15 cellular contexts compared by ENCODE assay signal in the genomic region with DNA sequence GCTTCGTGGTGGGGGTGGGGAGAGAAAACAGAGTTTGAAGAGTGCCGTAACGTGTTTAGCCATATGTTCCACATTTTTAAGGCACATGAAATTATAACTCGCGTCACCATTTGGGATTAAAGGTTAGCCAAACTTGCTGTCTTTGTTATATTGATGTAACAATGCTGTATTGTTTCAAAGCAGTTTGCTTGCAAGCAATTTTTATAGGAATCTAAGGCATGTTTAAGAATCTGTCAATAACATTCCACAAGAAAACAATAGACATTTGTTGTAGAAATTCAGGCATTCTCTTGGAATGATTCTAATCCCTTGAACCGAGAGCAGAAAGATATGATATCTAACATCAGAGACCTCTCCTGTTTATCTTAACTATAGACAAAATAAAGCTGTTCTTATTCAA.
DNase-seq lines count a peak whose midpoint lies in the region; ATAC-seq and TF ChIP-seq lines count a peak whose summit lies in the region.
"Had no signal": no experiment of that assay in that cellular context is flagged by ENCODE, and none has a peak within 500 bp of the region (broad histone marks: within the 10 kb centered on the region; RNA-seq: fewer than 3 reads in every experiment).

No MANE protein-coding gene starts in this region.

- H3K9me2 ChIP-seq in GM23338 (ENCODE audit: insufficient read depth) = no peaks in the 10 kb centered on the region

- H3K4me1 Mint-ChIP-seq in GM23338 (peaks cover 54% of the 10 kb centered on the region), progenitor cell of endocrine pancreas (ENCODE audit: low read depth) (peaks cover 52% of the 10 kb centered on the region)
- H3K4me1 Mint-ChIP-seq: IgD-negative memory B cell, natural killer cell had no signal

- peak overlapping the region; percentile 24; the same call in 1 of the 2 replicates for H3K4me2 ChIP-seq in GM23338
- no peak overlapping the region for H3K4me2 ChIP-seq in fibroblast of lung (ENCODE audit: extremely low read depth, insufficient read depth, low read length)

- H3K27me3 ChIP-seq in GM23338 (ENCODE audit: insufficient read depth) = no peaks in the 10 kb centered on the region
- H3K27me3 ChIP-seq in fibroblast of lung (ENCODE audit: control insufficient read depth, insufficient read depth, low read length) = no peaks in the 10 kb centered on the region
- H3K27me3 ChIP-seq: cardiac muscle cell had no signal

- H3K4me3 ChIP-seq in GM23338 = no peak overlapping the region
- no peak overlapping the region for H3K4me3 ChIP-seq in fibroblast of lung (replicated peaks in 1 of 4; ENCODE audit: control extremely low read depth in 1 of 4, insufficient read depth in 1 of 4, low read depth in 3 of 4, low read length in 4 of 4)
- H3K4me3 ChIP-seq: cardiac muscle cell had no signal

- TF ChIP-seq CTCF in GM23338 (conservative IDR thresholded peaks at IDR 0.05; ENCODE audit: low read depth in 2 of 2) = no peak
- TF ChIP-seq CTCF in fibroblast of lung (conservative IDR thresholded peaks at IDR 0.05 in 1 of 2, IDR thresholded peaks at IDR 0.05 in 1 of 2; ENCODE audit: low read depth in 1 of 2, low read length in 2 of 2) = no peak
- TF ChIP-seq CTCF in progenitor cell of endocrine pancreas (IDR thresholded peaks at IDR 0.05; ENCODE audit: unreplicated experiment) = no peak

- H3K27me3 Mint-ChIP-seq in GM23338 (ENCODE audit: insufficient read depth, low read depth, poor library complexity) (no peaks in the 10 kb centered on the region), progenitor cell of endocrine pancreas (no peaks in the 10 kb centered on the region)

- H3K79me2 ChIP-seq in GM23338 (replicated peaks; ENCODE audit: insufficient read depth) (peaks cover 3% of the 10 kb centered on the region; the same call in 1 of the 2 replicates), fibroblast of lung (ENCODE audit: control insufficient read depth, insufficient read depth, low read length) (no peaks in the 10 kb centered on the region)

- H3K36me3 Mint-ChIP-seq in GM23338 (ENCODE audit: low read depth) (peaks cover 55% of the 10 kb centered on the region), progenitor cell of endocrine pancreas (ENCODE audit: insufficient read depth) (peaks cover 26% of the 10 kb centered on the region)
- H3K36me3 Mint-ChIP-seq: IgD-negative memory B cell, natural killer cell had no signal

- DNase-seq in GM23338 (ENCODE audit: low spot score) (peak; percentile 25), SK-MEL-5 (ENCODE audit: low read depth, low spot score) (peak; percentile 59), fibroblast of lung (ENCODE audit: low read depth in 2 of 2) (peak; percentile 26 to 34), progenitor cell of endocrine pancreas (ENCODE audit: low spot score, unreplicated experiment) (no peak), inferior parietal cortex (ENCODE audit: extremely low spot score) (no peak)
- DNase-seq: activated naive CD4-positive, alpha-beta T cell treated with anti-CD3 and anti-CD28 coated beads, Interleukin-2, amount 50 U/mL, for 16 hours; effector memory CD4-positive, alpha-beta T cell; GDM1; natural killer cell; NCI-H2081 treated with DMSO at 0.1 percent for 48 hours had no signal

- H3K27ac Mint-ChIP-seq in GM23338 (0 out of 2 replicates have a peak overlapping the region, but pooled peaks have one; percentile 74), progenitor cell of endocrine pancreas (peak overlapping the region; percentile 87)
- H3K27ac Mint-ChIP-seq: IgD-negative memory B cell, natural killer cell had no signal

- no peaks in the 10 kb centered on the region for H3F3A ChIP-seq in GM23338 (replicated peaks; ENCODE audit: low read depth)

- H3K9me3 Mint-ChIP-seq in GM23338 (no peaks in the 10 kb centered on the region), progenitor cell of endocrine pancreas (ENCODE audit: low read depth) (peaks cover 6% of the 10 kb centered on the region)
- H3K9me3 Mint-ChIP-seq: IgD-negative memory B cell, natural killer cell had no signal

- H3K36me3 ChIP-seq in GM23338 (ENCODE audit: insufficient read depth) (no peaks in the 10 kb centered on the region), fibroblast of lung (ENCODE audit: control insufficient read depth, insufficient read depth, low read length) (no peaks in the 10 kb centered on the region)

- no peak overlapping the region for H3K4me3 Mint-ChIP-seq in GM23338
- H3K4me3 Mint-ChIP-seq in progenitor cell of endocrine pancreas (ENCODE audit: low read depth) = no peak overlapping the region
- H3K4me3 Mint-ChIP-seq: IgD-negative memory B cell, natural killer cell had no signal

- no peak overlapping the region for H3K9ac ChIP-seq in fibroblast of lung (ENCODE audit: insufficient read depth, low read length)

- H2AFZ ChIP-seq in GM23338 (no peak overlapping the region), fibroblast of lung (ENCODE audit: low read length) (no peak overlapping the region)

- no peaks in the 10 kb centered on the region for H3K9me3 ChIP-seq in fibroblast of lung (ENCODE audit: control insufficient read depth, insufficient read depth, low read depth, low read length)

- in situ Hi-C loops in SK-MEL-5 (cut with HindIII; ENCODE audit: low pct_unique_long_range_greater_than_20kb, low sequenced_read_pairs) = no loop called here

- ATAC-seq in GM23338 (no peak), HG03571 (IDR thresholded peaks at IDR 0.05; ENCODE audit: unreplicated experiment) (no peak), HG02970 (IDR thresholded peaks at IDR 0.05; ENCODE audit: low FRiP score, unreplicated experiment) (no peak), HG02870 (IDR thresholded peaks at IDR 0.05; ENCODE audit: unreplicated experiment) (no peak)
- ATAC-seq: natural killer cell had no signal

- H4K20me1 ChIP-seq in GM23338 (replicated peaks; ENCODE audit: insufficient read depth) = no peaks in the 10 kb centered on the region
- no peaks in the 10 kb centered on the region for H4K20me1 ChIP-seq in fibroblast of lung (ENCODE audit: control insufficient read depth, extremely low read depth, insufficient read depth, low read length)

- H3K27ac ChIP-seq in GM23338 (ENCODE audit: low read depth) (peak overlapping the region; percentile 43; the same call in 1 of the 2 replicates), fibroblast of lung (ENCODE audit: insufficient read depth, low read length) (no peak overlapping the region)
- H3K27ac ChIP-seq: cardiac muscle cell had no signal

- H3K4me1 ChIP-seq in GM23338 (ENCODE audit: insufficient read depth) (peaks cover 36% of the 10 kb centered on the region), fibroblast of lung (ENCODE audit: control insufficient read depth, extremely low read depth, insufficient read depth, low read length) (no peaks in the 10 kb centered on the region)

TF ChIP-seq in GM23338, 12 proteins besides CTCF, POLR2A, EP300 and RAD21:
- no peak for TF ChIP-seq NANOG (IDR thresholded peaks at IDR 0.05; ENCODE audit: borderline replicate concordance)

Comparison
In these comparisons a context has a peak if more than half of its experiments do, and no peak if none do; other contexts are left out.
1. DNase-seq: peak in GM23338 (single experiment), SK-MEL-5 (single experiment) and fibroblast of lung (2 of 2); none in progenitor cell of endocrine pancreas (single experiment) and inferior parietal cortex (single experiment).